ENCODE assay signal across 19 cellular contexts in the genomic region with DNA sequence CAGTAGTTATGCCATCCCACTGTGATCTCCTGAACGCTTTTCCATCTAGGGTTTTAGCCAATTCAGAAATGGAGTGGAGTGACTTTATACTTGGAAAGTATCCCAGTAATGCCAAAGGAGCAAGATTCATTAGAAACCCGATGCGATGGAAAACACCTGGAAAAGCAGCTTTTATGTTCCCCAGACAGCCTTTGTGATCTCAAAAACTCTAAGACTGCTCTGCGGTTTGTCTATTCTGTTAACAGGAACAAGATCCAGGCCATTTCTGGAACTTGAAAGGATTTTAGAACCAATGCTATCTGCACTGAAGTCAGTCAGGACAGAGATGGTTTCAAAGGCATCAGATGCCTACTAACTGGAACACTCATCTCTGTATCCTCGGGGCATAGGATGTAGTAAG.
DNase-seq lines count a peak whose midpoint lies in the region; ATAC-seq and TF ChIP-seq lines count a peak whose summit lies in the region.
"Had no signal": no experiment of that assay in that cellular context is flagged by ENCODE, and none has a peak within 500 bp of the region (broad histone marks: within the 10 kb centered on the region; RNA-seq: fewer than 3 reads in every experiment).

No MANE protein-coding gene starts in this region.

- H3K27me3 ChIP-seq in thoracic aorta (replicated peaks; ENCODE audit: insufficient read depth): no peaks in the 10 kb centered on the region
- no peaks in the 10 kb centered on the region for H3K27me3 ChIP-seq in SJCRH30
- H3K27me3 ChIP-seq: gastrocnemius medialis had no signal

- no peaks in the 10 kb centered on the region for H3K9me3 ChIP-seq in thoracic aorta
- H3K9me3 ChIP-seq in SJCRH30 (replicated peaks): no peaks in the 10 kb centered on the region
- H3K9me3 ChIP-seq: gastrocnemius medialis had no signal

- H3K36me3 ChIP-seq in thoracic aorta (no peaks in the 10 kb centered on the region), SJCRH30 (no peaks in the 10 kb centered on the region; the same call in 1 of the 2 replicates)
- H3K36me3 ChIP-seq: gastrocnemius medialis had no signal

- peak; percentile 10 for DNase-seq in NCI-H1105 treated with DMSO at 0.1 percent for 48 hours (lab: John Stamatoyannopoulos, UW)
- DNase-seq in NCI-H1105 (lab: John Stamatoyannopoulos, UW): no peak
- DNase-seq in amniotic epithelial cell (ENCODE audit: low read depth): peak; percentile 47
- DNase-seq in fibroblast of villous mesenchyme (ENCODE audit: low read depth): peak; percentile 76
- no peak for DNase-seq in thoracic aorta (ENCODE audit: low spot score)
- no peak for DNase-seq in NCI-H128 (lab: John Stamatoyannopoulos, UW; ENCODE audit: unreplicated experiment)
- no peak for DNase-seq in HT-29 (ENCODE audit: low spot score)
- DNase-seq in SJCRH30: no peak
- DNase-seq: activated effector memory CD4-positive, alpha-beta T cell treated with Interleukin-2 at 50 U/mL for 16 hours; amniotic stem cell; gastrocnemius medialis; NCI-H1436 treated with DMSO at 0.1 percent for 48 hours; NCI-H526 treated with DMSO at 0.1 percent for 48 hours; trophoblast cell had no signal

- ATAC-seq in thoracic aorta (ENCODE audit: insufficient number of reproducible peaks, low FRiP score, low read depth): no peak
- ATAC-seq: gastrocnemius medialis; stimulated activated effector memory CD8-positive, alpha-beta T cell treated with anti-CD3 and anti-CD28 coated beads, Interleukin-12 subunit alpha, Interleukin-12 subunit beta, amount 100 ng/mL, for 72 hours had no signal

- TF ChIP-seq CTCF in fibroblast of villous mesenchyme (IDR thresholded peaks at IDR 0.05; ENCODE audit: insufficient read depth, low read depth, low read length) (no peak), thoracic aorta (IDR thresholded peaks at IDR 0.05) (no peak)

- H3K4me1 ChIP-seq in thoracic aorta (ENCODE audit: control insufficient read depth in 1 of 2, low read depth in 2 of 2): peaks cover 35 to 58% of the 10 kb centered on the region in 2 donors
- peaks cover 22% of the 10 kb centered on the region for H3K4me1 ChIP-seq in SJCRH30

- H3K27ac ChIP-seq in thoracic aorta: peak overlapping the region; percentile 12 to 16
- H3K27ac ChIP-seq in SJCRH30: no peak overlapping the region
- H3K27ac ChIP-seq: C4-2B, gastrocnemius medialis, parathyroid adenoma, SK-N-MC, skin epidermis had no signal

- no peak overlapping the region for H3K4me3 ChIP-seq in fibroblast of villous mesenchyme (ENCODE audit: low read depth, low read length)
- no peak overlapping the region for H3K4me3 ChIP-seq in thoracic aorta
- H3K4me3 ChIP-seq in SJCRH30: no peak overlapping the region
- H3K4me3 ChIP-seq: gastrocnemius medialis, SK-N-MC, skin epidermis had no signal

Comparison
In these comparisons a context has a peak if more than half of its experiments do, and no peak if none do; other contexts are left out.
1. DNase-seq: peak in NCI-H1105 treated with DMSO at 0.1 percent for 48 hours (single experiment), amniotic epithelial cell (single experiment) and fibroblast of villous mesenchyme (single experiment); none in NCI-H1105 (single experiment), thoracic aorta (single experiment), NCI-H128 (single experiment), HT-29 (single experiment) and SJCRH30 (0 of 2).